8 cellular contexts compared by ENCODE assay signal in the genomic region with DNA sequence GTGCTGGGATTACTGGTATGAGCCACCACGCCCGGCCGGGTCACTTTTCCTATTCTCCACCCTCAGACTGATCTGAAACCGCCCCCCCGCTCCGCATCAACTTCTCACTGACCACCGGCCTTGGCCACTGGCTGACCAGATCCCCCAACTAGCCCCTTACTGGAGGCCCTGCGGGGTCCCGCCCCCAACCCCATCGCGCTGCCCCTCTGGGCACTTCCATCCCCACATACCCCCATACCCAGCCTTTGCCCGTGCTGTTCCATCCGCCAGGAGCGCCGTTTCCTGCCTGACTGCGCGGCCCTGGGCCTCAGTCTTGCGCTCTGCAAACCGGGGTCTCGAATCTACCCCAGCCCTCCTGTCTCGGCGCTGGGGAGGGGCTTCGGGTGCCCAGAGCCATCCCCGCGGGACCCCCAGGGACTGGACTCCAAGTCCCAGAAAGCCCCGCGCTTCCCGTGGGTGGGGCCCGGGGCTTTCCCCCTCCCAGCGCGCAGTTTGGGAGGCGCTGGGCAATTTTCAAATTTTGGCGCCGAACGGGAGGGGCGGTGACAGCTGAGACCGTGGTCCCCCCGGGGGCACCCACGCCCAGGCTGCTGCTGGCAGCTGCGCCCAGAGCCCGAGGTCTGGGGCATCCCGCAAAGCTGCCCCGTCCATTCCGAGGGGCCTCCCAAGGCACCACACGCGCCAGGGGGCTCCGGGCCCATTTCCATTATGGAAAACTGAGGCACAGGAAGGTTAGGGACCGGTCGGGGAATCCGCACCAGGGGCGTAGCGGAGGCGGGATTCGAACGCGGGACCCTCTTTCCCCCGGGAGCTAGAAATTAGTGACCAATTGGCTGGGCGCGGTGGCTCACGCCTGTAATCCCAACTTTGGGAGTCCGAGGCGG. TPM values are rescaled to one million over a fixed set of nuclear protein-coding genes. Genes with fewer than 3 reads are reported as not detected.
DNase-seq lines count a peak whose midpoint lies in the region; ATAC-seq and TF ChIP-seq lines count a peak whose summit lies in the region.

No MANE protein-coding gene starts in this region.

- H3K4me1 ChIP-seq in left lung = peaks cover 6 to 24% of the 10 kb centered on the region in 2 donors

- no peak for TF ChIP-seq CTCF in left lung (IDR thresholded peaks at IDR 0.05)

- peak; percentile 54 for ATAC-seq in HG03460 (IDR thresholded peaks at IDR 0.05; ENCODE audit: unreplicated experiment)
- no peak for ATAC-seq in central memory CD8-positive, alpha-beta T cell (replicated peaks; ENCODE audit: extremely low read depth, poor library complexity, severe bottlenecking)
- peak; percentile 75 for ATAC-seq in left lung
- no peak for ATAC-seq in GM19467 (IDR thresholded peaks at IDR 0.05; ENCODE audit: unreplicated experiment)

- peaks cover 0 to 5% of the 10 kb centered on the region in 2 donors for H3K27me3 ChIP-seq in left lung

- H3K4me3 ChIP-seq in left lung = peak overlapping the region; percentile 53 to 63

- H3K36me3 ChIP-seq in left lung = no peaks in the 10 kb centered on the region

- H3K27ac ChIP-seq in left lung = no peak overlapping the region

- no peaks in the 10 kb centered on the region for H3K36me3 Mint-ChIP-seq in central memory CD8-positive, alpha-beta T cell (ENCODE audit: insufficient read depth)

- DNase-seq in Daoy (ENCODE audit: low read depth) = peak; percentile 92
- peak; percentile 28 for DNase-seq in T-helper 9 cell
- no peak for DNase-seq in central memory CD8-positive, alpha-beta T cell (ENCODE audit: low spot score in 2 of 2)
- peak; percentile 68 to 87 for DNase-seq in left lung
- DNase-seq in stimulated activated CD8-positive, alpha-beta memory T cell treated with anti-CD3 and anti-CD28 coated beads, Interleukin-12 subunit alpha, Interleukin-12 subunit beta, amount 100 ng/mL, for 1 hour (ENCODE audit: low read depth) = peak; percentile 34
- no peak for DNase-seq in SHP77 (lab: John Stamatoyannopoulos, UW)

- no peaks in the 10 kb centered on the region for H3K9me3 Mint-ChIP-seq in central memory CD8-positive, alpha-beta T cell

- no peaks in the 10 kb centered on the region for H3K27me3 Mint-ChIP-seq in central memory CD8-positive, alpha-beta T cell

- intact Hi-C loops in left lung (cut with DNase I) = no loop called here

- no peaks in the 10 kb centered on the region for H3K9me3 ChIP-seq in left lung

- peak overlapping the region; percentile 71 for H3K4me3 Mint-ChIP-seq in central memory CD8-positive, alpha-beta T cell

- H3K27ac Mint-ChIP-seq in central memory CD8-positive, alpha-beta T cell (ENCODE audit: low read depth) = peak overlapping the region; percentile 51

- H3K4me1 Mint-ChIP-seq in central memory CD8-positive, alpha-beta T cell = peaks cover 11% of the 10 kb centered on the region

RNA-seq across cellular contexts. Expression of a gene that starts 5.2 kb away (rescaled TPM):
- total RNA-seq in Daoy (2014; rRNA removed; shearing (Covaris generic)) = 207 and 209 TPM in 2 replicates
- total RNA-seq in left lung = 10 to 100 TPM; 35.1 to 40.5 TPM

RNA-seq across cellular contexts. Expression of a gene that starts 13.9 kb away (rescaled TPM):
- total RNA-seq in Daoy (2014; rRNA removed; shearing (Covaris generic)) = 70.5 and 85.9 TPM in 2 replicates
- 10 to 100 TPM; 54.0 to 73.5 TPM for total RNA-seq in left lung

RNA-seq across cellular contexts. Expression of a gene that starts 34.6 kb away (rescaled TPM):
- 54.0 and 56.3 TPM in 2 replicates for total RNA-seq in Daoy (2014; rRNA removed; shearing (Covaris generic))
- total RNA-seq in left lung = 10 to 100 TPM; 69.1 to 98.0 TPM

Comparison
In these comparisons a context has a peak if more than half of its experiments do, and no peak if none do; other contexts are left out.
1. DNase-seq: peak in Daoy (single experiment), T-helper 9 cell (single experiment), left lung (2 of 2) and stimulated activated CD8-positive, alpha-beta memory T cell treated with anti-CD3 and anti-CD28 coated beads, Interleukin-12 subunit alpha, Interleukin-12 subunit beta, amount 100 ng/mL, for 1 hour (single experiment); none in central memory CD8-positive, alpha-beta T cell (0 of 2) and SHP77 (0 of 2).
2. ATAC-seq: peak in HG03460 (single experiment) and left lung (single experiment); none in central memory CD8-positive, alpha-beta T cell (single experiment) and GM19467 (single experiment).